Comparison of ENCODE assay signal across 17 cellular contexts in the genomic region with DNA sequence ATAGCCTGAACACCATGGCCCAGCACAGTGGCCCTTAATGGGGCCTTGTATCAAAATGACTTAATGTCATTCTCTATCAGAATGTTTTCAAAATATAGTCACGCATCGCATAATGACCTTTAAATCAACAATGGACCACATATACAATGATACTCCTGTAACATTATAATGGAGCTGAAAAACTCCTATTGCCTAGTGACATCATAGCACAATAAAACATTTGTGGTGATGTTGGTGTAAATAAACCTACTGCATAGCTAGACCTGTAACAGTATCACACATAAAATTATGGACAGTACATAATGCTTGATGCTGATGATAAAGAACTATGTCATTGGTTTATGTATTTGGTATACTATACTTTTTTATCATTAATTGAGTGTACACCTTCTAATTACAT. TPM values are rescaled to one million over a fixed set of nuclear protein-coding genes. Genes with fewer than 3 reads are reported as not detected.
A peak's percentile ranks its signal among the peaks of the same experiment; 100 is the strongest.
DNase-seq lines count a peak whose midpoint lies in the region; ATAC-seq, FAIRE-seq and TF ChIP-seq lines count a peak whose summit lies in the region.
"Had no signal": no experiment of that assay in that cellular context is flagged by ENCODE, and none has a peak within 500 bp of the region (broad histone marks: within the 10 kb centered on the region; RNA-seq: fewer than 3 reads in every experiment).

No MANE protein-coding gene starts in this region.

- CTCF ChIA-PET in HepG2 (lab: Yijun Ruan, JAX; ENCODE audit: low intra/inter-chr PET ratio, low total read pairs) = no interaction called here

- no peak for TF ChIP-seq POLR2A in HepG2 (IDR thresholded peaks at IDR 0.05; ENCODE audit: insufficient read depth in 1 of 2, low read depth in 2 of 2, low read length in 2 of 2)
- TF ChIP-seq POLR2A in right lobe of liver (IDR thresholded peaks at IDR 0.05) = no peak

- POLR2A ChIA-PET in HepG2 (lab: Yijun Ruan, JAX) = interaction anchor here (1.2 kb wide), 1 partner anchor 20 kb away, joined by 4 read pairs; no protein-coding TSS in a partner anchor

- peaks cover 90 to 92% of the 10 kb centered on the region in 2 donors for H3K4me1 Mint-ChIP-seq in immature natural killer cell

- no peaks in the 10 kb centered on the region for H3K9me2 ChIP-seq in Loucy (replicated peaks; ENCODE audit: low read depth, low read length)
- H3K9me2 ChIP-seq: SK-N-SH had no signal

- H3F3A ChIP-seq in Loucy (ENCODE audit: low read depth) = no peaks in the 10 kb centered on the region

- H3K27me3 ChIP-seq in HepG2 (ENCODE audit: control insufficient read depth in 1 of 2, insufficient read depth in 2 of 2, low read length in 2 of 2) (no peaks in the 10 kb centered on the region), right lobe of liver (no peaks in the 10 kb centered on the region), Loucy (ENCODE audit: insufficient read depth, low read length, poor library complexity, severe bottlenecking) (no peaks in the 10 kb centered on the region)

- no peaks in the 10 kb centered on the region for H3K9me3 Mint-ChIP-seq in immature natural killer cell

- H3K9ac ChIP-seq in HepG2 (ENCODE audit: insufficient read depth, low read depth, low read length) (no peak overlapping the region), Loucy (ENCODE audit: low read depth, low read length, poor library complexity, severe bottlenecking) (no peak overlapping the region)
- H3K9ac ChIP-seq: SK-N-SH had no signal

- H3K27ac Mint-ChIP-seq in immature natural killer cell = peak overlapping the region in 4 of 6 donors; percentile 9 to 63 (median 38)

- DNase-seq in HepG2 (ENCODE audit: low spot score) (no peak), right lobe of liver (no peak), immature natural killer cell (no peak), NCI-H1048 (lab: John Stamatoyannopoulos, UW) (no peak), DMS53 (lab: John Stamatoyannopoulos, UW) (no peak)
- DNase-seq: HCEC 1CT, NCI-H1105, NCI-H1694 treated with DMSO at 0.1 percent for 48 hours, NCI-H446, SK-N-SH had no signal

- no peak for FAIRE-seq in HepG2 (lab: Jason Lieb, UNC)
- FAIRE-seq: A204.1 had no signal

- no peaks in the 10 kb centered on the region for H3K36me3 Mint-ChIP-seq in immature natural killer cell

- H3K9me3 ChIP-seq in HepG2 (ENCODE audit: low read length) = no peaks in the 10 kb centered on the region
- H3K9me3 ChIP-seq in right lobe of liver = no peaks in the 10 kb centered on the region
- H3K9me3 ChIP-seq in Loucy (ENCODE audit: insufficient read depth, low read depth, low read length) = no peaks in the 10 kb centered on the region
- H3K9me3 ChIP-seq: SK-N-SH had no signal

- no peak overlapping the region for H3K4me3 ChIP-seq in HepG2 (replicated peaks in 1 of 3; ENCODE audit: insufficient read depth in 1 of 3, low read depth in 2 of 3, low read length in 3 of 3)
- no peak overlapping the region for H3K4me3 ChIP-seq in right lobe of liver
- H3K4me3 ChIP-seq in Loucy (ENCODE audit: low read length, poor library complexity, severe bottlenecking) = peak overlapping the region; percentile 35

- TF ChIP-seq EP300 in HepG2 (IDR thresholded peaks at IDR 0.05; ENCODE audit: low read depth in 2 of 2, low read length in 2 of 2) (no peak), HepG2 (CRISPR knock-in tag; IDR thresholded peaks at IDR 0.05; ENCODE audit: borderline replicate concordance) (no peak)

- TF ChIP-seq CTCF in HepG2 (CRISPR knock-in tag; IDR thresholded peaks at IDR 0.05) = no peak
- no peak for TF ChIP-seq CTCF in right lobe of liver (IDR thresholded peaks at IDR 0.05)
- TF ChIP-seq CTCF in Loucy (conservative IDR thresholded peaks at IDR 0.05; ENCODE audit: low read length) = no peak

- no peak overlapping the region for H3K4me3 Mint-ChIP-seq in immature natural killer cell

- 100% methylated on average over 2 of the region's 2 CpGs for WGBS in HepG2 (ENCODE audit: low lambda C conversion rate)
- 95% methylated on average over 2 of the region's 2 CpGs for WGBS in right lobe of liver (ENCODE audit: insufficient coverage, low coverage, low lambda C conversion rate, missing lambda C conversion rate)

- H3K36me3 ChIP-seq in HepG2 (replicated peaks in 1 of 2; ENCODE audit: control insufficient read depth in 1 of 2, insufficient read depth in 2 of 2, low read length in 2 of 2) = no peaks in the 10 kb centered on the region
- H3K36me3 ChIP-seq in right lobe of liver = no peaks in the 10 kb centered on the region
- peaks cover 28% of the 10 kb centered on the region; the same call in 1 of the 2 replicates for H3K36me3 ChIP-seq in Loucy (ENCODE audit: insufficient read depth, low read length)

- in situ Hi-C loops in HepG2 (cut with HindIII; ENCODE audit: extremely low pct_ligation_motif_present, low pct_unique_long_range_greater_than_20kb) = no loop called here

- no peak for TF ChIP-seq RAD21 in HepG2 (CRISPR knock-in tag; IDR thresholded peaks at IDR 0.05)

- no peak overlapping the region for H3K27ac ChIP-seq in HepG2 (ENCODE audit: extremely low read length, insufficient read depth, low read length)
- H3K27ac ChIP-seq in right lobe of liver = no peak overlapping the region

- no TSS peak for BruUV-seq in HepG2 (replicated peaks; lab: Mats Ljungman, UMichigan)

- H3K79me2 ChIP-seq in HepG2 (ENCODE audit: insufficient read depth, low read length) (peaks cover 79% of the 10 kb centered on the region), Loucy (ENCODE audit: insufficient read depth, low read length) (peaks cover 100% of the 10 kb centered on the region)

- no peak overlapping the region for H2AFZ ChIP-seq in HepG2 (ENCODE audit: low read length)
- H2AFZ ChIP-seq in Loucy (ENCODE audit: low read length) = no peak overlapping the region

- H3K4me2 ChIP-seq in HepG2 (ENCODE audit: low read depth, low read length) = no peak overlapping the region
- peak overlapping the region; percentile 63 for H3K4me2 ChIP-seq in Loucy (ENCODE audit: low read depth, low read length, poor library complexity, severe bottlenecking)
- H3K4me2 ChIP-seq: SK-N-SH had no signal

- intact Hi-C loops in HepG2 (cut with micrococcal nuclease; ENCODE audit: unreplicated experiment) (no loop called here), right lobe of liver (cut with DNase I) (no loop called here)

- peaks cover 0 to 3% (median 3%) of the 10 kb centered on the region in 3 donors for H3K27me3 Mint-ChIP-seq in immature natural killer cell (ENCODE audit: low read depth in 3 of 3)

- H4K20me1 ChIP-seq in HepG2 (ENCODE audit: insufficient read depth, low read length) = peaks cover 8% of the 10 kb centered on the region; the same call in 1 of the 2 replicates
- peaks cover 100% of the 10 kb centered on the region for H4K20me1 ChIP-seq in Loucy (ENCODE audit: insufficient read depth, low read length, poor library complexity, severe bottlenecking)

- H3K4me1 ChIP-seq in HepG2 (ENCODE audit: insufficient read depth, low read length) (peaks cover 30% of the 10 kb centered on the region), right lobe of liver (peaks cover 0 to 38% (median 0%) of the 10 kb centered on the region in 4 donors), Loucy (ENCODE audit: insufficient read depth, low read length, poor library complexity, severe bottlenecking) (peaks cover 95% of the 10 kb centered on the region)

- no peak for ATAC-seq in HepG2
- ATAC-seq in right lobe of liver = no peak
- ATAC-seq in HG03196 (IDR thresholded peaks at IDR 0.05; ENCODE audit: unreplicated experiment) = no peak
- no peak for ATAC-seq in GM18907 (IDR thresholded peaks at IDR 0.05; ENCODE audit: unreplicated experiment)
- ATAC-seq: Panc1, Right ventricle myocardium inferior had no signal

TF ChIP-seq in HepG2, 621 proteins besides CTCF, POLR2A, EP300 and RAD21:
- TF ChIP-seq CREB1 (IDR thresholded peaks at IDR 0.05) (peak; percentile 44; the same call in 1 of the 2 replicates), CREB1 (CRISPR knock-in tag; IDR thresholded peaks at IDR 0.05) (no peak), ATAD3A (CRISPR knock-in tag; IDR thresholded peaks at IDR 0.05) (no peak), ZFP62 (CRISPR knock-in tag; IDR thresholded peaks at IDR 0.05) (no peak)

RNA-seq across cellular contexts. Expression of a gene that starts 9.3 kb away (rescaled TPM):
- 43.9 and 72.4 TPM in 2 replicates for total RNA-seq in HepG2 (2016; rRNA removed; fragmentation: Illumina TruSeq; extraction: Trizol)
- 13.9 and 14.9 TPM in 2 replicates for total RNA-seq in HepG2 (2016; cell fraction: cytosol; rRNA removed; fragmentation: Illumina TruSeq; extraction: Trizol; ENCODE audit: low read depth)
- total RNA-seq in HepG2 (2016; cell fraction: insoluble cytoplasmic fraction; rRNA removed; fragmentation: Illumina TruSeq; extraction: Trizol) = 38.2 and 72.3 TPM in 2 replicates
- total RNA-seq in HepG2 (2016; cell fraction: membrane; rRNA removed; fragmentation: Illumina TruSeq; extraction: Trizol) = 35.5 and 41.3 TPM in 2 replicates
- total RNA-seq in HepG2 (2016; cell fraction: nucleus; rRNA removed; fragmentation: Illumina TruSeq; extraction: Trizol) = 100 and 107 TPM in 2 replicates
- polyA plus RNA-seq in HepG2 (2011; rRNA removed) = 50.1 and 51.9 TPM in 2 replicates
- polyA plus RNA-seq in HepG2 (2011; cell fraction: cytosol; rRNA removed) = 25.4 and 42.1 TPM in 2 replicates
- polyA plus RNA-seq in HepG2 (2011; cell fraction: nucleus; rRNA removed) = 43.1 and 55.3 TPM in 2 replicates
- 83.4 and 101 TPM in 2 replicates for polyA plus RNA-seq in HepG2 (2012)
- polyA plus RNA-seq in HepG2 (2016; cell fraction: cytosol; fragmentation: Illumina TruSeq; extraction: Trizol; ENCODE audit: low read depth) = 10.8 and 11.0 TPM in 2 replicates
- 47.3 and 49.0 TPM in 2 replicates for polyA plus RNA-seq in HepG2 (2016; cell fraction: insoluble cytoplasmic fraction; fragmentation: Illumina TruSeq; extraction: Trizol; ENCODE audit: low read depth)
- 27.9 and 31.0 TPM in 2 replicates for polyA plus RNA-seq in HepG2 (2016; cell fraction: membrane; fragmentation: Illumina TruSeq; extraction: Trizol; ENCODE audit: low read depth)
- polyA plus RNA-seq in HepG2 (2016; cell fraction: nucleus; fragmentation: Illumina TruSeq; extraction: Trizol; ENCODE audit: insufficient read depth, low read depth) = 151 and 157 TPM in 2 replicates
- 88.1 and 141 TPM in 2 replicates for polyA minus RNA-seq in HepG2 (2011; rRNA and poly(A)+ RNA removed; ENCODE audit: low replicate concordance)
- polyA minus RNA-seq in HepG2 (2011; cell fraction: cytosol; rRNA and poly(A)+ RNA removed) = 50.1 and 59.2 TPM in 2 replicates
- polyA minus RNA-seq in HepG2 (2011; cell fraction: nucleus; rRNA and poly(A)+ RNA removed) = 54.8 and 92.7 TPM in 2 replicates
- 100 to 1,000 TPM in 1 of 6 experiments, 10 to 100 TPM in 5; 48.5 to 117 (median 55.7) TPM for total RNA-seq in right lobe of liver
- 10 to 100 TPM; 45.4 to 85.2 (median 63.0) TPM for polyA plus RNA-seq in immature natural killer cell
- total RNA-seq: HT-29 had no signal
